In genomic region chr17:21302711-21303425, GRCh38 we compare ENCODE assay signal across 1 cellular context.
TF ChIP-seq lines count a peak whose summit lies in the region.

No MANE protein-coding gene starts in this region.

TF ChIP-seq in IMR-90, 13 proteins besides CTCF, POLR2A, EP300 and RAD21 (continued from another document):
- TF ChIP-seq, protein P1, sequence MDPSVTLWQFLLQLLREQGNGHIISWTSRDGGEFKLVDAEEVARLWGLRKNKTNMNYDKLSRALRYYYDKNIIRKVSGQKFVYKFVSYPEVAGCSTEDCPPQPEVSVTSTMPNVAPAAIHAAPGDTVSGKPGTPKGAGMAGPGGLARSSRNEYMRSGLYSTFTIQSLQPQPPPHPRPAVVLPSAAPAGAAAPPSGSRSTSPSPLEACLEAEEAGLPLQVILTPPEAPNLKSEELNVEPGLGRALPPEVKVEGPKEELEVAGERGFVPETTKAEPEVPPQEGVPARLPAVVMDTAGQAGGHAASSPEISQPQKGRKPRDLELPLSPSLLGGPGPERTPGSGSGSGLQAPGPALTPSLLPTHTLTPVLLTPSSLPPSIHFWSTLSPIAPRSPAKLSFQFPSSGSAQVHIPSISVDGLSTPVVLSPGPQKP (IDR thresholded peaks at IDR 0.05; ENCODE audit: borderline replicate concordance, low read depth, low read length): no peak
- TF ChIP-seq NFE2L2 (IDR thresholded peaks at IDR 0.05; ENCODE audit: low read depth, low read length) (no peak), MXI1 (IDR thresholded peaks at IDR 0.05; ENCODE audit: borderline replicate concordance, low read depth, low read length) (no peak), RCOR1 (IDR thresholded peaks at IDR 0.05; ENCODE audit: insufficient replicate concordance, low read length) (no peak), SMC3 (IDR thresholded peaks at IDR 0.05; ENCODE audit: low read depth, low read length) (no peak)
- TF ChIP-seq, protein P2, sequence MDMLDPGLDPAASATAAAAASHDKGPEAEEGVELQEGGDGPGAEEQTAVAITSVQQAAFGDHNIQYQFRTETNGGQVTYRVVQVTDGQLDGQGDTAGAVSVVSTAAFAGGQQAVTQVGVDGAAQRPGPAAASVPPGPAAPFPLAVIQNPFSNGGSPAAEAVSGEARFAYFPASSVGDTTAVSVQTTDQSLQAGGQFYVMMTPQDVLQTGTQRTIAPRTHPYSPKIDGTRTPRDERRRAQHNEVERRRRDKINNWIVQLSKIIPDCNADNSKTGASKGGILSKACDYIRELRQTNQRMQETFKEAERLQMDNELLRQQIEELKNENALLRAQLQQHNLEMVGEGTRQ (IDR thresholded peaks at IDR 0.05; ENCODE audit: low read depth, low read length): no peak
